ENCODE assay signal across 19 cellular contexts in genomic region chr1:24878775-24879742, GRCh38. TPM values are rescaled to one million over a fixed set of nuclear protein-coding genes. Genes with fewer than 3 reads are reported as not detected.
DNase-seq lines count a peak whose midpoint lies in the region; ATAC-seq, FAIRE-seq and TF ChIP-seq lines count a peak whose summit lies in the region.
"Had no signal": no experiment of that assay in that cellular context is flagged by ENCODE, and none has a peak within 500 bp of the region (broad histone marks: within the 10 kb centered on the region; RNA-seq: fewer than 3 reads in every experiment).

No MANE protein-coding gene starts in this region.

- no peak for TF ChIP-seq RAD21 in HepG2 (CRISPR knock-in tag; IDR thresholded peaks at IDR 0.05)

- H3K4me1 Mint-ChIP-seq in natural killer cell (peaks cover 6 to 10% of the 10 kb centered on the region in 2 donors), astrocyte (ENCODE audit: low read depth, unreplicated experiment) (peaks cover 8% of the 10 kb centered on the region), progenitor cell of endocrine pancreas (ENCODE audit: low read depth) (no peaks in the 10 kb centered on the region)
- H3K4me1 Mint-ChIP-seq in natural killer cell treated with Interleukin-12 subunit alpha and Interleukin-12 subunit beta and Interleukin-15 and Interleukin-18, amount 100 ng/mL, for 72 hours (ENCODE audit: low read depth in 2 of 2) = peaks cover 0 to 17% of the 10 kb centered on the region in 2 donors
- H3K4me1 Mint-ChIP-seq: B cell had no signal

- H3K4me2 ChIP-seq in astrocyte (ENCODE audit: low read length) (peak overlapping the region; percentile 27), HepG2 (ENCODE audit: low read depth, low read length) (no peak overlapping the region)

- CTCF ChIA-PET in HepG2 (lab: Yijun Ruan, JAX; ENCODE audit: low intra/inter-chr PET ratio, low total read pairs) = no interaction called here

- no peaks in the 10 kb centered on the region for H3K9me3 Mint-ChIP-seq in natural killer cell
- H3K9me3 Mint-ChIP-seq in natural killer cell treated with Interleukin-12 subunit alpha and Interleukin-12 subunit beta and Interleukin-15 and Interleukin-18, amount 100 ng/mL, for 72 hours = no peaks in the 10 kb centered on the region
- H3K9me3 Mint-ChIP-seq in astrocyte (ENCODE audit: unreplicated experiment) = peaks cover 15% of the 10 kb centered on the region
- H3K9me3 Mint-ChIP-seq in progenitor cell of endocrine pancreas (ENCODE audit: low read depth) = peaks cover 15% of the 10 kb centered on the region

- H2AFZ ChIP-seq in astrocyte (ENCODE audit: low read depth, low read length) = no peak overlapping the region
- no peak overlapping the region for H2AFZ ChIP-seq in HepG2 (ENCODE audit: low read length)

- no TSS peak for BruUV-seq in HepG2 (replicated peaks; lab: Mats Ljungman, UMichigan)

- H3K27ac Mint-ChIP-seq in natural killer cell (no peak overlapping the region), astrocyte (ENCODE audit: unreplicated experiment) (peak overlapping the region; percentile 21), progenitor cell of endocrine pancreas (no peak overlapping the region)
- no peak overlapping the region for H3K27ac Mint-ChIP-seq in natural killer cell treated with Interleukin-12 subunit alpha and Interleukin-12 subunit beta and Interleukin-15 and Interleukin-18, amount 100 ng/mL, for 72 hours
- H3K27ac Mint-ChIP-seq: B cell had no signal

- H3K27me3 Mint-ChIP-seq in natural killer cell (ENCODE audit: low read depth in 2 of 2) (peaks cover 0 to 5% of the 10 kb centered on the region in 2 donors), astrocyte (ENCODE audit: low read depth, unreplicated experiment) (peaks cover 7% of the 10 kb centered on the region), progenitor cell of endocrine pancreas (peaks cover 12% of the 10 kb centered on the region)
- H3K27me3 Mint-ChIP-seq in natural killer cell treated with Interleukin-12 subunit alpha and Interleukin-12 subunit beta and Interleukin-15 and Interleukin-18, amount 100 ng/mL, for 72 hours = no peaks in the 10 kb centered on the region

- TF ChIP-seq EP300 in HepG2 (IDR thresholded peaks at IDR 0.05; ENCODE audit: low read depth in 2 of 2, low read length in 2 of 2) = no peak
- TF ChIP-seq EP300 in HepG2 (CRISPR knock-in tag; IDR thresholded peaks at IDR 0.05; ENCODE audit: borderline replicate concordance) = no peak

- H3K36me3 ChIP-seq in astrocyte (ENCODE audit: insufficient read depth, low read length) (no peaks in the 10 kb centered on the region), HepG2 (replicated peaks in 1 of 2; ENCODE audit: control insufficient read depth in 1 of 2, insufficient read depth in 2 of 2, low read length in 2 of 2) (no peaks in the 10 kb centered on the region), esophagus squamous epithelium (no peaks in the 10 kb centered on the region)
- H3K36me3 ChIP-seq: pancreas, thoracic aorta had no signal

- no peaks in the 10 kb centered on the region for H4K20me1 ChIP-seq in astrocyte (ENCODE audit: insufficient read depth, low read length)
- no peaks in the 10 kb centered on the region for H4K20me1 ChIP-seq in HepG2 (ENCODE audit: insufficient read depth, low read length)

- H3K9ac ChIP-seq in astrocyte (ENCODE audit: low read length) (no peak overlapping the region), HepG2 (ENCODE audit: insufficient read depth, low read depth, low read length) (no peak overlapping the region)

- H3K4me1 ChIP-seq in astrocyte (ENCODE audit: insufficient read depth, low read length) (peaks cover 3% of the 10 kb centered on the region), HepG2 (ENCODE audit: insufficient read depth, low read length) (peaks cover 16% of the 10 kb centered on the region), esophagus squamous epithelium (no peaks in the 10 kb centered on the region)
- H3K4me1 ChIP-seq: pancreas had no signal

- no peak for TF ChIP-seq CTCF in natural killer cell (IDR thresholded peaks at IDR 0.05)
- TF ChIP-seq CTCF in astrocyte (IDR thresholded peaks at IDR 0.05; ENCODE audit: insufficient read depth, low read depth, low read length) = no peak
- no peak for TF ChIP-seq CTCF in HepG2 (CRISPR knock-in tag; IDR thresholded peaks at IDR 0.05)
- TF ChIP-seq CTCF in esophagus squamous epithelium (IDR thresholded peaks at IDR 0.05) = no peak
- no peak for TF ChIP-seq CTCF in progenitor cell of endocrine pancreas (IDR thresholded peaks at IDR 0.05; ENCODE audit: unreplicated experiment)

- in situ Hi-C loops in HepG2 (cut with HindIII; ENCODE audit: extremely low pct_ligation_motif_present, low pct_unique_long_range_greater_than_20kb) = no loop called here

- DNase-seq in natural killer cell = peak; percentile 7
- DNase-seq in natural killer cell treated with Interleukin-12 subunit alpha and Interleukin-12 subunit beta and Interleukin-15 and Interleukin-18, amount 100 ng/mL, for 72 hours (ENCODE audit: low spot score) = no peak
- peak; percentile 66 for DNase-seq in astrocyte (ENCODE audit: low read depth)
- peak; percentile 51 for DNase-seq in HepG2 (ENCODE audit: low spot score)
- no peak for DNase-seq in esophagus squamous epithelium (lab: John Stamatoyannopoulos, UW)
- no peak for DNase-seq in progenitor cell of endocrine pancreas (ENCODE audit: low spot score, unreplicated experiment)
- DNase-seq: activated CD4-positive, CD25-positive, alpha-beta regulatory T cell; anterior cingulate cortex; DMS153; effector CD8-positive, alpha-beta T cell; glutamatergic neuron; NCI-H1105; stimulated activated CD4-positive, alpha-beta T cell treated with anti-CD3 and anti-CD28 coated beads, Interleukin-15, amount 100 ng/mL, for 24 hours; SW 1271 had no signal

- intact Hi-C loops in natural killer cell (cut with micrococcal nuclease) = no loop called here
- intact Hi-C loops in HepG2 (cut with micrococcal nuclease; ENCODE audit: unreplicated experiment) = no loop called here
- intact Hi-C loops in esophagus squamous epithelium (cut with DNase I) = no loop called here

- peaks cover 4% of the 10 kb centered on the region for H3K36me3 Mint-ChIP-seq in natural killer cell
- H3K36me3 Mint-ChIP-seq in natural killer cell treated with Interleukin-12 subunit alpha and Interleukin-12 subunit beta and Interleukin-15 and Interleukin-18, amount 100 ng/mL, for 72 hours = peaks cover under 1% of the 10 kb centered on the region
- no peaks in the 10 kb centered on the region for H3K36me3 Mint-ChIP-seq in astrocyte (ENCODE audit: low read depth, unreplicated experiment)
- H3K36me3 Mint-ChIP-seq in progenitor cell of endocrine pancreas (ENCODE audit: insufficient read depth) = peaks cover 2% of the 10 kb centered on the region

- TF ChIP-seq POLR2A in HepG2 (IDR thresholded peaks at IDR 0.05; ENCODE audit: insufficient read depth in 1 of 2, low read depth in 2 of 2, low read length in 2 of 2) (no peak), esophagus squamous epithelium (IDR thresholded peaks at IDR 0.05) (no peak)

- H3K9me3 ChIP-seq in astrocyte (ENCODE audit: insufficient read depth, low read depth, low read length) (no peaks in the 10 kb centered on the region), HepG2 (ENCODE audit: low read length) (no peaks in the 10 kb centered on the region), esophagus squamous epithelium (no peaks in the 10 kb centered on the region)
- H3K9me3 ChIP-seq: pancreas, thoracic aorta had no signal

- H3K27ac ChIP-seq in astrocyte (ENCODE audit: low read depth, low read length) = no peak overlapping the region
- H3K27ac ChIP-seq in HepG2 (ENCODE audit: extremely low read length, insufficient read depth, low read length) = no peak overlapping the region
- no peak overlapping the region for H3K27ac ChIP-seq in esophagus squamous epithelium
- H3K27ac ChIP-seq: pancreas, thoracic aorta had no signal

- no peak overlapping the region for H3K4me3 Mint-ChIP-seq in natural killer cell
- H3K4me3 Mint-ChIP-seq in natural killer cell treated with Interleukin-12 subunit alpha and Interleukin-12 subunit beta and Interleukin-15 and Interleukin-18, amount 100 ng/mL, for 72 hours = no peak overlapping the region
- no peak overlapping the region for H3K4me3 Mint-ChIP-seq in astrocyte (ENCODE audit: unreplicated experiment)
- H3K4me3 Mint-ChIP-seq in progenitor cell of endocrine pancreas (ENCODE audit: low read depth) = no peak overlapping the region
- H3K4me3 Mint-ChIP-seq: B cell had no signal

- H3K79me2 ChIP-seq in astrocyte (ENCODE audit: insufficient read depth, low read length) (no peaks in the 10 kb centered on the region), HepG2 (ENCODE audit: insufficient read depth, low read length) (no peaks in the 10 kb centered on the region)

- WGBS in HepG2 (ENCODE audit: low lambda C conversion rate) = 28% methylated on average over 6 of the region's 7 CpGs
- 75 to 77% methylated on average over 7 of the region's 7 CpGs for WGBS in esophagus squamous epithelium, 2 donors

- ATAC-seq in natural killer cell = no peak
- ATAC-seq in natural killer cell treated with Interleukin-12 subunit alpha and Interleukin-12 subunit beta and Interleukin-15 and Interleukin-18, amount 100 ng/mL, for 72 hours = no peak
- no peak for ATAC-seq in HepG2
- no peak for ATAC-seq in HG02885 (IDR thresholded peaks at IDR 0.05; ENCODE audit: poor library complexity, unreplicated experiment)
- no peak for ATAC-seq in HG02588 (IDR thresholded peaks at IDR 0.05; ENCODE audit: unreplicated experiment)
- ATAC-seq: pancreas had no signal

- POLR2A ChIA-PET in HepG2 (lab: Yijun Ruan, JAX) = no interaction called here

- FAIRE-seq in astrocyte (lab: Jason Lieb, UNC) (peak; percentile 85), HepG2 (lab: Jason Lieb, UNC) (no peak)
- FAIRE-seq: pancreas had no signal

- H3K27me3 ChIP-seq in astrocyte (ENCODE audit: insufficient read depth, low read length) = peaks cover 8% of the 10 kb centered on the region
- peaks cover 0 to 13% of the 10 kb centered on the region in 2 experiments; a peak in 2 of 5 replicates for H3K27me3 ChIP-seq in HepG2 (ENCODE audit: control insufficient read depth in 1 of 2, insufficient read depth in 2 of 2, low read length in 2 of 2)
- H3K27me3 ChIP-seq in esophagus squamous epithelium = peaks cover 0 to 56% (median 0%) of the 10 kb centered on the region in 4 donors
- H3K27me3 ChIP-seq: pancreas had no signal

- no peak overlapping the region for H3K4me3 ChIP-seq in astrocyte (ENCODE audit: insufficient read depth, low read depth, low read length)
- no peak overlapping the region for H3K4me3 ChIP-seq in HepG2 (replicated peaks in 1 of 3; ENCODE audit: insufficient read depth in 1 of 3, low read depth in 2 of 3, low read length in 3 of 3)
- H3K4me3 ChIP-seq in esophagus squamous epithelium = no peak overlapping the region
- H3K4me3 ChIP-seq: pancreas, thoracic aorta had no signal

RNA-seq across cellular contexts. Expression of gene RUNX3, which starts 51.0 kb away (rescaled TPM):
- 100 to 1,000 TPM; 537 to 630 (median 601) TPM for total RNA-seq in natural killer cell
- total RNA-seq in natural killer cell treated with Interleukin-12 subunit alpha and Interleukin-12 subunit beta and Interleukin-15 and Interleukin-18, amount 100 ng/mL, for 72 hours = 100 to 1,000 TPM; 177 to 186 TPM
- 2.1 and 2.5 TPM in 2 replicates for total RNA-seq in astrocyte
- 0.04 TPM in 1 of 2 replicates, not detected in the other for total RNA-seq in HepG2 (2016; rRNA removed; fragmentation: Illumina TruSeq; extraction: Trizol)
- total RNA-seq in HepG2 (2016; cell fraction: cytosol; rRNA removed; fragmentation: Illumina TruSeq; extraction: Trizol; ENCODE audit: low read depth) = not detected in 2 replicates
- 0.04 and 0.06 TPM in 2 replicates for total RNA-seq in HepG2 (2016; cell fraction: insoluble cytoplasmic fraction; rRNA removed; fragmentation: Illumina TruSeq; extraction: Trizol)
- total RNA-seq in HepG2 (2016; cell fraction: membrane; rRNA removed; fragmentation: Illumina TruSeq; extraction: Trizol) = 0.07 TPM in 1 of 2 replicates, not detected in the other
- not detected in 2 replicates for total RNA-seq in HepG2 (2016; cell fraction: nucleus; rRNA removed; fragmentation: Illumina TruSeq; extraction: Trizol)
- 0.17 and 0.22 TPM in 2 replicates for polyA plus RNA-seq in HepG2 (2011; rRNA removed)
- polyA plus RNA-seq in HepG2 (2011; cell fraction: cytosol; rRNA removed) = 0.12 and 0.21 TPM in 2 replicates
- polyA plus RNA-seq in HepG2 (2011; cell fraction: nucleus; rRNA removed) = 0.26 and 0.35 TPM in 2 replicates
- 0.67 and 0.68 TPM in 2 replicates for polyA plus RNA-seq in HepG2 (2012)
- 0.07 TPM in 1 of 2 replicates, not detected in the other for polyA plus RNA-seq in HepG2 (2016; cell fraction: cytosol; fragmentation: Illumina TruSeq; extraction: Trizol; ENCODE audit: low read depth)
- polyA plus RNA-seq in HepG2 (2016; cell fraction: insoluble cytoplasmic fraction; fragmentation: Illumina TruSeq; extraction: Trizol; ENCODE audit: low read depth) = 0.05 and 0.15 TPM in 2 replicates
- polyA plus RNA-seq in HepG2 (2016; cell fraction: membrane; fragmentation: Illumina TruSeq; extraction: Trizol; ENCODE audit: low read depth) = 0.09 and 0.14 TPM in 2 replicates
- 0.19 TPM in 1 of 2 replicates, not detected in the other for polyA plus RNA-seq in HepG2 (2016; cell fraction: nucleus; fragmentation: Illumina TruSeq; extraction: Trizol; ENCODE audit: insufficient read depth, low read depth)
- 0.74 TPM in 1 of 2 replicates, not detected in the other for polyA minus RNA-seq in HepG2 (2011; rRNA and poly(A)+ RNA removed; ENCODE audit: low replicate concordance)
- polyA minus RNA-seq in HepG2 (2011; cell fraction: cytosol; rRNA and poly(A)+ RNA removed) = 0.18 and 0.89 TPM in 2 replicates
- 0.12 TPM in 1 of 2 replicates, not detected in the other for polyA minus RNA-seq in HepG2 (2011; cell fraction: nucleus; rRNA and poly(A)+ RNA removed)
- 1 to 10 TPM; 1.9 to 5.7 (median 3.1) TPM for total RNA-seq in esophagus squamous epithelium
- 0.07 TPM in 1 of 2 replicates, not detected in the other for total RNA-seq in progenitor cell of endocrine pancreas

Comparison
In these comparisons a context has a peak if more than half of its experiments do, and no peak if none do; other contexts are left out.
1. DNase-seq: peak in natural killer cell (single experiment), astrocyte (single experiment) and HepG2 (single experiment); none in natural killer cell treated with Interleukin-12 subunit alpha and Interleukin-12 subunit beta and Interleukin-15 and Interleukin-18, amount 100 ng/mL, for 72 hours (single experiment), esophagus squamous epithelium (single experiment) and progenitor cell of endocrine pancreas (single experiment).
2. RNA of gene RUNX3, which starts 51.0 kb away (total RNA-seq): 537 to 630 TPM in natural killer cell and 177 to 186 TPM in natural killer cell treated with Interleukin-12 subunit alpha and Interleukin-12 subunit beta and Interleukin-15 and Interleukin-18, amount 100 ng/mL, for 72 hours; 1.9 to 5.7 TPM in esophagus squamous epithelium, 2.1 to 2.5 TPM in astrocyte, 0.04 to 0.07 TPM in HepG2 and 0.07 TPM in progenitor cell of endocrine pancreas; every median in the first group is over 10 times any median in the second.